21 cellular contexts compared by ENCODE assay signal in the genomic region with DNA sequence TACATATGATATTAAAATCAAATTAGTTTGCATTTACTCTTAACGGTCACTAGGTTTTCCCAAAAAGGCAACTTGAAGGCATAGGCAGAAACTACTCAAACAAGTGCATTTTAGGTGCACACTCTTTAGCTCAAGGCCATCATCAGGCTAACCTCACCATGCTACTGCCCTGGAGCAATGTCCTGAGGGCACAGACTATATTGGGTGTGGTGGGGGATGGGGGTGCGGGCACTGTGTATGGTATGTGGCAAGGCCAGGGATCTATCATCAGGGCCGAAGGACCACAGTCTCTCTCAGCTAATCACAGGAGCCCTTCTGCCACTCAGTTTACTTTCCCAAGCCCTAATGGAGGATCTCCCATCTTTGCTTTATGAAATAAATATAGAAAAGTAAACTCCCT.
"Had no signal": no experiment of that assay in that cellular context is flagged by ENCODE, and none has a peak within 500 bp of the region (broad histone marks: within the 10 kb centered on the region; RNA-seq: fewer than 3 reads in every experiment).

No MANE protein-coding gene starts in this region.

- H3K27me3 Mint-ChIP-seq: activated CD4-positive, alpha-beta memory T cell treated with anti-CD3 and anti-CD28 coated beads for 36 hours; activated CD8-positive, alpha-beta memory T cell treated with anti-CD3 and anti-CD28 coated beads, Interleukin-2, amount 10 ng/mL, durations not matched to agents 7 days and 5 days; effector memory CD8-positive, alpha-beta T cell; naive B cell; progenitor cell of endocrine pancreas had no signal

- H3K4me3 ChIP-seq: body of pancreas, cardiac muscle cell, esophagus muscularis mucosa, gastrocnemius medialis, lower lobe of right lung, stomach had no signal

- H3K27ac Mint-ChIP-seq: activated CD4-positive, alpha-beta memory T cell treated with anti-CD3 and anti-CD28 coated beads for 36 hours; activated CD8-positive, alpha-beta memory T cell treated with anti-CD3 and anti-CD28 coated beads, Interleukin-2, amount 10 ng/mL, durations not matched to agents 7 days and 5 days; progenitor cell of endocrine pancreas; T-helper 1 cell treated with Interleukin-12 subunit alpha and Interleukin-12 subunit beta and Interleukin-4 antibody, amounts not matched to agents 30 μg/mL and 1 μg/mL, for 36 hours had no signal

- H3K9me3 Mint-ChIP-seq: activated CD4-positive, alpha-beta memory T cell treated with anti-CD3 and anti-CD28 coated beads for 36 hours; effector memory CD8-positive, alpha-beta T cell; naive B cell; T-helper 1 cell treated with Interleukin-12 subunit alpha and Interleukin-12 subunit beta and Interleukin-4 antibody, amounts not matched to agents 30 μg/mL and 1 μg/mL, for 36 hours had no signal

- ATAC-seq: activated CD8-positive, alpha-beta memory T cell treated with anti-CD3 and anti-CD28 coated beads, Interleukin-2, amount 10 ng/mL, durations not matched to agents 7 days and 5 days; body of pancreas; effector memory CD8-positive, alpha-beta T cell; gastrocnemius medialis; lower lobe of right lung had no signal

- DNase-seq: activated CD4-positive, alpha-beta memory T cell treated with anti-CD3 and anti-CD28 coated beads for 36 hours; activated CD4-positive, alpha-beta T cell treated with anti-CD3 and anti-CD28 coated beads for 48 hours; activated CD8-positive, alpha-beta memory T cell treated with anti-CD3 and anti-CD28 coated beads, Interleukin-2, amount 10 ng/mL, durations not matched to agents 7 days and 5 days; activated naive CD4-positive, alpha-beta T cell treated with anti-CD3 and anti-CD28 coated beads, Interleukin-2, amount 50 U/mL, for 16 hours; activated T-cell treated with anti-CD3 and anti-CD28 coated beads for 4 hours; anterior cingulate cortex; body of pancreas; dermis blood vessel endothelial cell; effector memory CD8-positive, alpha-beta T cell; gastrocnemius medialis; hippocampal formation; lower lobe of right lung; naive B cell; nucleus accumbens; stimulated activated CD4-positive, alpha-beta T cell treated with anti-CD3 and anti-CD28 coated beads, Interleukin-12 subunit alpha, Interleukin-12 subunit beta, amount 100 ng/mL, for 4 hours; stimulated activated CD4-positive, alpha-beta T cell treated with anti-CD3 and anti-CD28 coated beads, Interleukin-4, amount 100 ng/mL, for 4 hours; stomach had no signal

- H3K27me3 ChIP-seq: body of pancreas, cardiac muscle cell, esophagus muscularis mucosa, gastrocnemius medialis, stomach had no signal

- H3K27ac ChIP-seq: body of pancreas, cardiac muscle cell, esophagus muscularis mucosa, gastrocnemius medialis, lower lobe of right lung, stomach had no signal

- H3K4me3 Mint-ChIP-seq: activated CD4-positive, alpha-beta memory T cell treated with anti-CD3 and anti-CD28 coated beads for 36 hours; activated CD8-positive, alpha-beta memory T cell treated with anti-CD3 and anti-CD28 coated beads, Interleukin-2, amount 10 ng/mL, durations not matched to agents 7 days and 5 days; effector memory CD8-positive, alpha-beta T cell; naive B cell; T-helper 1 cell treated with Interleukin-12 subunit alpha and Interleukin-12 subunit beta and Interleukin-4 antibody, amounts not matched to agents 30 μg/mL and 1 μg/mL, for 36 hours had no signal

- H3K9me3 ChIP-seq: body of pancreas, esophagus muscularis mucosa, gastrocnemius medialis, lower lobe of right lung, stomach had no signal
